In the genomic region with DNA sequence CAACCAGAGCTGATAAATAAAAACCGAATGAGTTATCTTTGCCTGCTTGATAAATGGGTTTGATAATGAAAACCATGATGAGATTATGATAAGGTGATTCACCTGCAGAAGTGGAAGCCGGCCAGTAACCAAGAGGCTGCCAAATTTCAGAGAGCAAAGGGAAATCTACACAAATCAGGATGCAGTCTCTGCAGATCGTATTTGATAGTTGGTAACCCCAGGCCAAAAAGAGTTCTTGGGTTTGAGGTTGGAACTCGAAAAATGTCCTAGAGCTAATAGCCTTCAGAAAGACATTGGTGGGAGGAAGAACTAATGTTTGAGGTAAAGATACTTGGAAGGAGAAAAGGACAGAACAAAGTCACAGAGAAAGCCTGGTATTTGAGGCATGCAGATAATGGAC, we compare ENCODE assay signal across 21 cellular contexts. TPM values are rescaled to one million over a fixed set of nuclear protein-coding genes. Genes with fewer than 3 reads are reported as not detected.
DNase-seq lines count a peak whose midpoint lies in the region; ATAC-seq and TF ChIP-seq lines count a peak whose summit lies in the region.
"Had no signal": no experiment of that assay in that cellular context is flagged by ENCODE, and none has a peak within 500 bp of the region (broad histone marks: within the 10 kb centered on the region; RNA-seq: fewer than 3 reads in every experiment).

No MANE protein-coding gene starts in this region.

- no peak overlapping the region for H3K4me3 ChIP-seq in CD8-positive, alpha-beta memory T cell (ENCODE audit: low read length)
- no peak overlapping the region for H3K4me3 ChIP-seq in endodermal cell (ENCODE audit: low read length)
- H3K4me3 ChIP-seq: hepatocyte, stomach, upper lobe of right lung had no signal

- H3K36me3 ChIP-seq in CD8-positive, alpha-beta memory T cell (ENCODE audit: insufficient read depth, low read length): no peaks in the 10 kb centered on the region
- no peaks in the 10 kb centered on the region for H3K36me3 ChIP-seq in endodermal cell (ENCODE audit: control insufficient read depth, insufficient read depth, low read length)
- H3K36me3 ChIP-seq: BE2C, stomach, upper lobe of right lung had no signal

- H3K9me3 ChIP-seq in CD8-positive, alpha-beta memory T cell (ENCODE audit: low read length): no peaks in the 10 kb centered on the region
- H3K9me3 ChIP-seq in endodermal cell (ENCODE audit: control insufficient read depth, low read length): no peaks in the 10 kb centered on the region
- H3K9me3 ChIP-seq: BE2C, stomach, upper lobe of right lung had no signal

- TF ChIP-seq CTCF in mesothelial cell of epicardium (IDR thresholded peaks at IDR 0.05; ENCODE audit: unreplicated experiment) (no peak), endodermal cell (conservative IDR thresholded peaks at IDR 0.05) (no peak)

- H3K27me3 Mint-ChIP-seq in CD8-positive, alpha-beta memory T cell: peaks cover 8 to 41% of the 10 kb centered on the region in 2 donors
- H3K27me3 Mint-ChIP-seq in mesothelial cell of epicardium (ENCODE audit: low read depth) (no peaks in the 10 kb centered on the region), endodermal cell (ENCODE audit: insufficient read depth) (peaks cover 20% of the 10 kb centered on the region)
- H3K27me3 Mint-ChIP-seq: naive thymus-derived CD8-positive, alpha-beta T cell had no signal

- ATAC-seq in HG03175 (IDR thresholded peaks at IDR 0.05; ENCODE audit: unreplicated experiment): no peak
- ATAC-seq: naive thymus-derived CD8-positive, alpha-beta T cell; upper lobe of right lung had no signal

- POLR2A ChIA-PET in CD8-positive, alpha-beta memory T cell (lab: Charles Lee): no interaction called here

- no peak overlapping the region for H3K27ac ChIP-seq in CD8-positive, alpha-beta memory T cell (ENCODE audit: low read depth, low read length)
- H3K27ac ChIP-seq in endodermal cell (ENCODE audit: low read depth, low read length): no peak overlapping the region
- H3K27ac ChIP-seq: hepatocyte, upper lobe of right lung had no signal

- H3K27me3 ChIP-seq in CD8-positive, alpha-beta memory T cell (ENCODE audit: insufficient read depth, low read length, poor library complexity, severe bottlenecking): no peaks in the 10 kb centered on the region
- peaks cover 5% of the 10 kb centered on the region for H3K27me3 ChIP-seq in endodermal cell (ENCODE audit: control insufficient read depth, insufficient read depth, low read length, poor library complexity, severe bottlenecking)
- H3K27me3 ChIP-seq: upper lobe of right lung had no signal

- H3K27ac Mint-ChIP-seq in CD8-positive, alpha-beta memory T cell: peak overlapping the region in 6 of 8 donors; percentile 0 to 91 (median 16)
- H3K27ac Mint-ChIP-seq in mesothelial cell of epicardium (peak overlapping the region; percentile 83), endodermal cell (no peak overlapping the region)
- H3K27ac Mint-ChIP-seq: activated naive CD4-positive, alpha-beta T cell treated with anti-CD3 and anti-CD28 coated beads, Interleukin-2, amount 10 ng/mL, durations not matched to agents 7 days and 5 days had no signal

- no peaks in the 10 kb centered on the region for H3K36me3 Mint-ChIP-seq in CD8-positive, alpha-beta memory T cell
- no peaks in the 10 kb centered on the region for H3K36me3 Mint-ChIP-seq in mesothelial cell of epicardium
- H3K36me3 Mint-ChIP-seq in endodermal cell (ENCODE audit: low read depth): no peaks in the 10 kb centered on the region
- H3K36me3 Mint-ChIP-seq: activated naive CD4-positive, alpha-beta T cell treated with anti-CD3 and anti-CD28 coated beads, Interleukin-2, amount 10 ng/mL, durations not matched to agents 7 days and 5 days; naive thymus-derived CD8-positive, alpha-beta T cell had no signal

- peaks cover 12% of the 10 kb centered on the region for H3K4me1 ChIP-seq in CD8-positive, alpha-beta memory T cell (ENCODE audit: insufficient read depth, low read length)
- H3K4me1 ChIP-seq in endodermal cell (ENCODE audit: control insufficient read depth, insufficient read depth, low read length): peaks cover 4% of the 10 kb centered on the region
- H3K4me1 ChIP-seq: BE2C had no signal

- H3K9me3 Mint-ChIP-seq in CD8-positive, alpha-beta memory T cell: no peaks in the 10 kb centered on the region
- H3K9me3 Mint-ChIP-seq in mesothelial cell of epicardium (no peaks in the 10 kb centered on the region), endodermal cell (no peaks in the 10 kb centered on the region)
- H3K9me3 Mint-ChIP-seq: activated naive CD4-positive, alpha-beta T cell treated with anti-CD3 and anti-CD28 coated beads, Interleukin-2, amount 10 ng/mL, durations not matched to agents 7 days and 5 days had no signal

- H3K4me3 Mint-ChIP-seq in CD8-positive, alpha-beta memory T cell: peak overlapping the region in 2 of 7 donors; percentile 0 to 1
- H3K4me3 Mint-ChIP-seq in mesothelial cell of epicardium: no peak overlapping the region
- no peak overlapping the region for H3K4me3 Mint-ChIP-seq in endodermal cell
- H3K4me3 Mint-ChIP-seq: activated naive CD4-positive, alpha-beta T cell treated with anti-CD3 and anti-CD28 coated beads, Interleukin-2, amount 10 ng/mL, durations not matched to agents 7 days and 5 days; naive thymus-derived CD8-positive, alpha-beta T cell had no signal

- CTCF ChIA-PET in CD8-positive, alpha-beta memory T cell (lab: Charles Lee): interaction anchor here (1.6 kb wide), 1 partner anchor 10 kb away, joined by 3 read pairs; no protein-coding TSS in a partner anchor

- no peak for DNase-seq in CD8-positive, alpha-beta memory T cell
- DNase-seq in M059J (ENCODE audit: low read depth) (peak; percentile 79), amniotic epithelial cell (ENCODE audit: low read depth) (peak; percentile 85), mesothelial cell of epicardium (ENCODE audit: low spot score in 2 of 2, unreplicated experiment in 2 of 2) (no peak), SKM-1 treated with dmso at 0.1 percent for 144 hours (lab: John Stamatoyannopoulos, UW; ENCODE audit: unreplicated experiment) (no peak), endodermal cell (no peak), COR-L47 (lab: John Stamatoyannopoulos, UW) (no peak)
- DNase-seq: activated CD4-positive, alpha-beta T cell treated with anti-CD3 and anti-CD28 coated beads, Interleukin-2, amount 50 U/mL, for 4 hours; activated naive CD4-positive, alpha-beta T cell treated with anti-CD3 and anti-CD28 coated beads, Interleukin-2, amount 10 ng/mL, durations not matched to agents 7 days and 5 days; activated T-cell treated with anti-CD3 and anti-CD28 coated beads, Interleukin-2, amount 50 U/mL, for 1 hour; BE2C; DMS 273 treated with DMSO at 0.1 percent for 48 hours; MM.1S; naive thymus-derived CD8-positive, alpha-beta T cell; NCI-H446; stimulated activated CD4-positive, alpha-beta T cell treated with anti-CD3 and anti-CD28 coated beads, Interleukin-4, amount 100 ng/mL, for 1 hour; stomach; T-helper 1 cell; upper lobe of right lung had no signal

- no peak overlapping the region for H3K9ac ChIP-seq in endodermal cell (ENCODE audit: extremely low read depth, low read length, poor library complexity, severe bottlenecking)

- 69 to 89% methylated on average over 4 of the region's 4 CpGs for WGBS in endodermal cell (ENCODE audit: insufficient coverage in 1 of 2, insufficient read length in 1 of 2), 2 experiments

- H3K4me1 Mint-ChIP-seq in CD8-positive, alpha-beta memory T cell: peaks cover 16 to 35% (median 24%) of the 10 kb centered on the region in 3 donors
- H3K4me1 Mint-ChIP-seq in mesothelial cell of epicardium: peaks cover 35% of the 10 kb centered on the region
- peaks cover 9% of the 10 kb centered on the region for H3K4me1 Mint-ChIP-seq in endodermal cell

RNA-seq across cellular contexts. Expression of a gene that starts 9.6 kb away (rescaled TPM):
- 1 to 10 TPM; 1.4 to 1.9 TPM for total RNA-seq in CD8-positive, alpha-beta memory T cell
- 0.66 TPM for polyA plus RNA-seq in CD8-positive, alpha-beta memory T cell
- total RNA-seq in M059J (2014; rRNA removed; shearing (Covaris generic)): 6.1 and 9.9 TPM in 2 replicates
- 28.8 to 31.6 TPM (median 30.2 TPM) in 3 replicates for total RNA-seq in mesothelial cell of epicardium
- 10 to 100 TPM; 26.2 to 35.4 TPM for total RNA-seq in endodermal cell
- polyA plus RNA-seq in endodermal cell (2013, experiment 1 of 2): 15.3 TPM
- 15.9 TPM for polyA plus RNA-seq in endodermal cell (2013, experiment 2 of 2)

Comparison
In these comparisons a context has a peak if more than half of its experiments do, and no peak if none do; other contexts are left out.
1. DNase-seq: peak in M059J (single experiment) and amniotic epithelial cell (single experiment); none in CD8-positive, alpha-beta memory T cell (0 of 5), mesothelial cell of epicardium (0 of 2), SKM-1 treated with dmso at 0.1 percent for 144 hours (single experiment), endodermal cell (single experiment) and COR-L47 (single experiment).